ENCODE assay signal across 1 cellular context in the genomic region with DNA sequence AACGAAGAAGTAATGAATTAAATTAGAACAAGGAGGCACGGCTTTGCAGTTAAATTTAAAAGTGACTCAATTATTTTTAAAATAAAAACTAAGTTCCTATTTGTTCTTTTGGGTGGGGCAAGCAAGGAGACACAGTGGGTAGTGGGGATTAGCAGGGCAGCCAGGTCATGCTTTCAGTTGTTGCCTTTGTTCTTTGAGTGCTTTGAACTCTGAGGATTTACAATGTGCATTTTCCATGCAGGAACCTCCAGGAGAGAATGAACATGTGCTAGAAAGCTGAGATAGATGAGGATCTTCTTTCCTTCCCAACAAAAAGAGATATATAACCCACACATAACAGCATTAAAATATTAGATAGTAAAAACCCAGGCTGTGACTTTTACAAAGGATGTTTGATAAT.
TF ChIP-seq lines count a peak whose summit lies in the region.

No MANE protein-coding gene starts in this region.

TF ChIP-seq in HCT116, 20 proteins besides CTCF, POLR2A, EP300 and RAD21 (continued from another document):
- no peak for TF ChIP-seq JUND (IDR thresholded peaks at IDR 0.05)
- no peak for TF ChIP-seq CEBPB (IDR thresholded peaks at IDR 0.05; ENCODE audit: low read depth)
- TF ChIP-seq EZH2phosphoT487 (IDR thresholded peaks at IDR 0.05; ENCODE audit: borderline replicate concordance) = no peak
- TF ChIP-seq POLR2AphosphoS5 (IDR thresholded peaks at IDR 0.05; ENCODE audit: low read depth, low read length) = no peak
- TF ChIP-seq SP1 (IDR thresholded peaks at IDR 0.05; ENCODE audit: low read depth) = no peak
- no peak for TF ChIP-seq EGR1 (IDR thresholded peaks at IDR 0.05; ENCODE audit: low read depth)
- TF ChIP-seq EZH2 (IDR thresholded peaks at IDR 0.05) = no peak
- no peak for TF ChIP-seq TCF7L2 (IDR thresholded peaks at IDR 0.05; ENCODE audit: borderline replicate concordance, extremely low read depth, insufficient read depth, insufficient read length)
- no peak for TF ChIP-seq SIN3A (IDR thresholded peaks at IDR 0.05; ENCODE audit: low read depth)
